In genomic region chr12:85564786-85565185, GRCh38 we compare ENCODE assay signal across 26 cellular contexts.
"Had no signal": no experiment of that assay in that cellular context is flagged by ENCODE, and none has a peak within 500 bp of the region (broad histone marks: within the 10 kb centered on the region; RNA-seq: fewer than 3 reads in every experiment).

No MANE protein-coding gene starts in this region.

- H3K9me3 ChIP-seq: esophagus squamous epithelium, heart right ventricle, left lung, psoas muscle, sigmoid colon, stomach, thyroid gland, vagina had no signal

- H3K4me1 ChIP-seq: heart right ventricle, left lung, psoas muscle, sigmoid colon, stomach, thyroid gland, vagina had no signal

- H3K27ac ChIP-seq: esophagus squamous epithelium, heart right ventricle, left lung, psoas muscle, sigmoid colon, stomach, thyroid gland, vagina had no signal

- DNase-seq: effector memory CD8-positive, alpha-beta T cell; erythroblast; esophagus squamous epithelium; glutamatergic neuron; heart right ventricle; hippocampal formation; left cardiac atrium; left lung; mesendoderm; naive thymus-derived CD8-positive, alpha-beta T cell; nephron progenitor cell; nucleus accumbens; posterior cingulate gyrus; psoas muscle; right cardiac atrium; sigmoid colon; stimulated activated CD4-positive, alpha-beta T cell treated with anti-CD3 and anti-CD28 coated beads, Interleukin-2, amount 100 ng/mL, for 24 hours; stimulated activated CD4-positive, alpha-beta T cell treated with anti-CD3 and anti-CD28 coated beads, Interleukin-4, amount 100 ng/mL, for 24 hours; stimulated activated naive CD4-positive, alpha-beta T cell treated with Interleukin-2 at 50 U/mL for 16 hours; stomach; thyroid gland; trophoblast cell had no signal

- H3K4me3 ChIP-seq: esophagus squamous epithelium, heart right ventricle, left lung, psoas muscle, sigmoid colon, stomach, thyroid gland, vagina had no signal

- H3K36me3 ChIP-seq: esophagus squamous epithelium, heart right ventricle, left lung, sigmoid colon, stomach, thyroid gland, vagina had no signal

- H3K27me3 ChIP-seq: esophagus squamous epithelium, heart right ventricle, left lung, sigmoid colon, stomach, thyroid gland, vagina had no signal

- FAIRE-seq: endometrium, islet of Langerhans had no signal

- ATAC-seq: effector memory CD8-positive, alpha-beta T cell; heart right ventricle; left cardiac atrium; left lung; naive thymus-derived CD8-positive, alpha-beta T cell; psoas muscle; right cardiac atrium; stimulated activated effector memory CD8-positive, alpha-beta T cell treated with anti-CD3 and anti-CD28 coated beads, Interleukin-12 subunit alpha, Interleukin-12 subunit beta, amount 100 ng/mL, for 72 hours had no signal
